ENCODE assay signal across 1 cellular context in the genomic region with DNA sequence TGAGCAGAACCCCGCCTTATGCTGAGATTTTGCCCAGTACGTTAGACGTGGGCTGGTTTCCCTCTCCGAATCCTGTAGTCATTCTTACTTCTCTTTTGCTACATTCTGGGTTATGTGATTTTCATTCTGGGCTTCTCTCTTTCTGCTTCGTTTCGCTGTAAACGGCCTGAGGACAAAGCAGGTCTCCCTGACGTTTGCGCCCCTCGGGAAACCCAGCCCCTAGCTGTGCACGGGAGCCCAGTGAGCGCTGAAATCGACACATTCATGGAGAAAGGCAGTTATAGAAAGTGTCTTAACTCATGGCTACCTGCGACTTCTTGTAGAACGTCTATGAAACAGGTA.
TF ChIP-seq lines count a peak whose summit lies in the region.

No MANE protein-coding gene starts in this region.

TF ChIP-seq in H1, 55 proteins besides CTCF, POLR2A, EP300 and RAD21:
- no peak for TF ChIP-seq HDAC2 (IDR thresholded peaks at IDR 0.05; ENCODE audit: borderline replicate concordance in 1 of 2, low read depth in 2 of 2, low read length in 2 of 2)
- no peak for TF ChIP-seq GTF2F1 (IDR thresholded peaks at IDR 0.05; ENCODE audit: borderline replicate concordance, low read depth, low read length)
- no peak for TF ChIP-seq JUND (IDR thresholded peaks at IDR 0.05; ENCODE audit: low read length)
- no peak for TF ChIP-seq BRCA1 (IDR thresholded peaks at IDR 0.05; ENCODE audit: low read depth, low read length)
- no peak for TF ChIP-seq CHD2 (IDR thresholded peaks at IDR 0.05; ENCODE audit: low read length)
- TF ChIP-seq SUZ12 (IDR thresholded peaks at IDR 0.05; ENCODE audit: low read length), result peak; percentile 17; the same call in 1 of the 2 replicates
- TF ChIP-seq ZNF274 (IDR thresholded peaks at IDR 0.05; ENCODE audit: borderline replicate concordance, extremely low read depth, low read length), result no peak
- TF ChIP-seq RBBP5 (IDR thresholded peaks at IDR 0.05; ENCODE audit: borderline replicate concordance, low read depth, low read length), result no peak
- no peak for TF ChIP-seq RFX5 (IDR thresholded peaks at IDR 0.05; ENCODE audit: borderline replicate concordance, low read depth, low read length)
